20 cellular contexts compared by ENCODE assay signal in genomic region chr10:111709630-111710029, GRCh38.
DNase-seq lines count a peak whose midpoint lies in the region; TF ChIP-seq lines count a peak whose summit lies in the region.
"Had no signal": no experiment of that assay in that cellular context is flagged by ENCODE, and none has a peak within 500 bp of the region (broad histone marks: within the 10 kb centered on the region; RNA-seq: fewer than 3 reads in every experiment).

No MANE protein-coding gene starts in this region.

- WGBS in smooth muscle cell (ENCODE audit: low lambda C conversion rate): 87% methylated on average over 4 of the region's 4 CpGs

- H3K4me1 ChIP-seq in smooth muscle cell (ENCODE audit: low read depth) (no peaks in the 10 kb centered on the region), A673 (ENCODE audit: insufficient read depth, low read length, poor library complexity, severe bottlenecking) (no peaks in the 10 kb centered on the region)
- H3K4me1 ChIP-seq: A549, BLaER1 had no signal

- no peaks in the 10 kb centered on the region for H3K9me3 Mint-ChIP-seq in neural crest cell
- H3K9me3 Mint-ChIP-seq: CD8-positive, alpha-beta T cell had no signal

- BruUV-seq in A673 (replicated peaks; lab: Mats Ljungman, UMichigan): no TSS peak

- H3K27me3 ChIP-seq in smooth muscle cell (ENCODE audit: low read depth) (no peaks in the 10 kb centered on the region), A673 (replicated peaks; ENCODE audit: insufficient read depth, low read depth, low read length, poor library complexity) (no peaks in the 10 kb centered on the region)
- H3K27me3 ChIP-seq: BLaER1 had no signal

- H3K9ac ChIP-seq in smooth muscle cell (ENCODE audit: low read depth): no peak overlapping the region
- H3K9ac ChIP-seq: BLaER1 had no signal

- intact Hi-C loops in A673 (cut with micrococcal nuclease; ENCODE audit: unreplicated experiment): no loop called here

- H2AFZ ChIP-seq in smooth muscle cell (ENCODE audit: low read depth): no peak overlapping the region
- H2AFZ ChIP-seq: GM23338 had no signal

- H3K9me3 ChIP-seq in smooth muscle cell (replicated peaks; ENCODE audit: low read depth): no peaks in the 10 kb centered on the region
- no peaks in the 10 kb centered on the region for H3K9me3 ChIP-seq in A673 (ENCODE audit: low read depth, low read length, poor library complexity, severe bottlenecking)
- H3K9me3 ChIP-seq: A549 had no signal

- POLR2A ChIA-PET in A673 (lab: Charles Lee; ENCODE audit: low non-redundant PET): no interaction called here

- no peaks in the 10 kb centered on the region for H3K27me3 Mint-ChIP-seq in neural crest cell (ENCODE audit: low read depth)
- H3K27me3 Mint-ChIP-seq: B cell; CD4-positive, CD25-positive, alpha-beta regulatory T cell had no signal

- H3K4me2 ChIP-seq in smooth muscle cell: no peak overlapping the region
- H3K4me2 ChIP-seq: A549, BLaER1, GM23338 had no signal

- no peak overlapping the region for H3K27ac ChIP-seq in smooth muscle cell (ENCODE audit: low read depth)
- no peak overlapping the region for H3K27ac ChIP-seq in A673 (ENCODE audit: low read depth, low read length, poor library complexity, severe bottlenecking)
- H3K27ac ChIP-seq: A549, BLaER1, C4-2B had no signal

- no peak for TF ChIP-seq CTCF in fibroblast of mammary gland (conservative IDR thresholded peaks at IDR 0.05; ENCODE audit: control insufficient read depth, insufficient read depth, low read depth, low read length)
- no peak for TF ChIP-seq CTCF in neural crest cell (conservative IDR thresholded peaks at IDR 0.05)
- TF ChIP-seq CTCF in smooth muscle cell (IDR thresholded peaks at IDR 0.05; ENCODE audit: borderline replicate concordance, insufficient read depth, poor library complexity, severe bottlenecking): no peak
- no peak for TF ChIP-seq CTCF in A673 (conservative IDR thresholded peaks at IDR 0.05; ENCODE audit: low read depth, low read length)

- H3K4me3 ChIP-seq in fibroblast of mammary gland (ENCODE audit: control insufficient read depth, low read depth, low read length): no peak overlapping the region
- H3K4me3 ChIP-seq in smooth muscle cell: no peak overlapping the region
- no peak overlapping the region for H3K4me3 ChIP-seq in A673 (ENCODE audit: low read depth, low read length, poor library complexity, severe bottlenecking)
- H3K4me3 ChIP-seq: A549, BLaER1, GM23338 had no signal

- H3K79me2 ChIP-seq in smooth muscle cell (ENCODE audit: low read depth): no peaks in the 10 kb centered on the region

- DNase-seq in GM03348 (ENCODE audit: low spot score): peak; percentile 45
- peak; percentile 20 for DNase-seq in fibroblast of mammary gland (ENCODE audit: low read depth)
- DNase-seq in neural crest cell (ENCODE audit: low read depth, low spot score): no peak
- DNase-seq in smooth muscle cell (lab: John Stamatoyannopoulos, UW; ENCODE audit: unreplicated experiment): no peak
- DNase-seq in GM19238 (ENCODE audit: insufficient read length, low spot score): no peak
- no peak for DNase-seq in A673 (ENCODE audit: low spot score)
- no peak for DNase-seq in COLO829 (ENCODE audit: low spot score)
- DNase-seq: 8988T; CD4-positive, CD25-positive, alpha-beta regulatory T cell; CD8-positive, alpha-beta T cell; DMS 273 treated with DMSO at 0.1 percent for 48 hours; DMS79; EL; GDM1; H9 had no signal

- CTCF ChIA-PET in A673 (lab: Charles Lee): no interaction called here

- H3K27ac Mint-ChIP-seq in neural crest cell (ENCODE audit: unreplicated experiment): peak overlapping the region; percentile 29
- H3K27ac Mint-ChIP-seq: B cell; CD4-positive, CD25-positive, alpha-beta regulatory T cell; CD8-positive, alpha-beta T cell; GM23338; H9 had no signal

- no peaks in the 10 kb centered on the region for H4K20me1 ChIP-seq in smooth muscle cell (ENCODE audit: low read depth)
- H4K20me1 ChIP-seq: BLaER1 had no signal

- H3K36me3 Mint-ChIP-seq in neural crest cell (ENCODE audit: low read depth): no peaks in the 10 kb centered on the region
- H3K36me3 Mint-ChIP-seq: CD4-positive, CD25-positive, alpha-beta regulatory T cell; CD8-positive, alpha-beta T cell had no signal

- no peak overlapping the region for H3K4me3 Mint-ChIP-seq in neural crest cell
- H3K4me3 Mint-ChIP-seq: B cell; CD4-positive, CD25-positive, alpha-beta regulatory T cell; CD8-positive, alpha-beta T cell; GM23338; H9 had no signal

- H3K36me3 ChIP-seq in smooth muscle cell (ENCODE audit: low read depth) (no peaks in the 10 kb centered on the region), A673 (ENCODE audit: insufficient read depth, low read length, poor library complexity, severe bottlenecking) (no peaks in the 10 kb centered on the region)
- H3K36me3 ChIP-seq: BLaER1 had no signal

- no peaks in the 10 kb centered on the region for H3K4me1 Mint-ChIP-seq in neural crest cell
- H3K4me1 Mint-ChIP-seq: B cell; CD4-positive, CD25-positive, alpha-beta regulatory T cell; GM23338; H9 had no signal

- H3F3A ChIP-seq in smooth muscle cell (ENCODE audit: low read depth): no peaks in the 10 kb centered on the region

Comparison
In these comparisons a context has a peak if more than half of its experiments do, and no peak if none do; other contexts are left out.
1. DNase-seq: peak in GM03348 (single experiment) and fibroblast of mammary gland (single experiment); none in neural crest cell (single experiment), smooth muscle cell (single experiment), GM19238 (single experiment), A673 (single experiment) and COLO829 (single experiment).